Comparison of ENCODE assay signal across 7 cellular contexts in genomic region chr14:43039881-43040280, GRCh38.
"Had no signal": no experiment of that assay in that cellular context is flagged by ENCODE, and none has a peak within 500 bp of the region (broad histone marks: within the 10 kb centered on the region; RNA-seq: fewer than 3 reads in every experiment).

No MANE protein-coding gene starts in this region.

- H3K4me3 ChIP-seq: GM23338 had no signal

- H3K27ac ChIP-seq: HL-60 had no signal

- FAIRE-seq: H1, H54 had no signal

- DNase-seq: H9, HCEC 1CT, KG1 had no signal

- H2AFZ ChIP-seq: GM23338 had no signal

- ATAC-seq: GM23338 had no signal

- H3K4me2 ChIP-seq: GM23338 had no signal
